Comparison of ENCODE assay signal across 28 cellular contexts in genomic region chr1:118927826-118928225, GRCh38.
"Had no signal": no experiment of that assay in that cellular context is flagged by ENCODE, and none has a peak within 500 bp of the region (broad histone marks: within the 10 kb centered on the region; RNA-seq: fewer than 3 reads in every experiment).

No MANE protein-coding gene starts in this region.

- H3K4me3 Mint-ChIP-seq: activated B cell treated with CpG ODN at 0.5 μM for 24 hours; activated CD4-positive, alpha-beta T cell treated with anti-CD3 and anti-CD28 coated beads, Interleukin-2, amount 10 ng/mL, durations not matched to agents 24 days and 14 days; activated naive CD8-positive, alpha-beta T cell treated with anti-CD3 and anti-CD28 coated beads, Interleukin-2, amount 50 U/mL, for 24 hours; activated T-cell treated with anti-CD3 and anti-CD28 coated beads, Interleukin-2, amount 50 U/mL, for 4 hours; brain; central memory CD8-positive, alpha-beta T cell had no signal

- DNase-seq: activated B cell treated with CpG ODN at 0.5 μM for 24 hours; activated CD4-positive, alpha-beta T cell treated with anti-CD3 and anti-CD28 coated beads for 1 hour; activated CD4-positive, alpha-beta T cell treated with anti-CD3 and anti-CD28 coated beads, Interleukin-2, amount 10 ng/mL, durations not matched to agents 24 days and 14 days; activated CD4-positive, alpha-beta T cell treated with anti-CD3 and anti-CD28 coated beads, Interleukin-2, amount 50 U/mL, for 48 hours; activated CD8-positive, alpha-beta memory T cell treated with anti-CD3 and anti-CD28 coated beads for 24 hours; activated effector memory CD4-positive, alpha-beta T cell treated with anti-CD3 and anti-CD28 coated beads, Interleukin-2, amount 50 U/mL, for 16 hours; activated naive CD4-positive, alpha-beta T cell treated with Interleukin-2 at 50 U/mL for 16 hours; activated naive CD8-positive, alpha-beta T cell treated with anti-CD3 and anti-CD28 coated beads, Interleukin-2, amount 50 U/mL, for 24 hours; activated T-cell treated with anti-CD3 and anti-CD28 coated beads, Interleukin-2, amount 50 U/mL, for 4 hours; amniotic stem cell; MM.1S; NCI-H1105; NCI-H1436; NCI-H187; NCI-H2081; NCI-H2171 treated with DMSO at 0.1 percent for 48 hours; NCI-H226; NCI-H526; SHP77; SW 1271 had no signal

- H3K9me3 Mint-ChIP-seq: activated CD4-positive, alpha-beta T cell treated with anti-CD3 and anti-CD28 coated beads, Interleukin-2, amount 10 ng/mL, durations not matched to agents 24 days and 14 days; brain had no signal

- H3K4me1 Mint-ChIP-seq: activated CD4-positive, alpha-beta T cell treated with anti-CD3 and anti-CD28 coated beads, Interleukin-2, amount 10 ng/mL, durations not matched to agents 24 days and 14 days; activated naive CD8-positive, alpha-beta T cell treated with anti-CD3 and anti-CD28 coated beads, Interleukin-2, amount 50 U/mL, for 24 hours; brain; central memory CD8-positive, alpha-beta T cell had no signal

- FAIRE-seq: RCC 7860 had no signal

- H3K27me3 Mint-ChIP-seq: activated CD4-positive, alpha-beta T cell treated with anti-CD3 and anti-CD28 coated beads, Interleukin-2, amount 10 ng/mL, durations not matched to agents 24 days and 14 days; activated naive CD8-positive, alpha-beta T cell treated with anti-CD3 and anti-CD28 coated beads, Interleukin-2, amount 50 U/mL, for 24 hours; brain had no signal

- H3K4me3 ChIP-seq: ascending aorta, SJSA1 had no signal

- H3K27me3 ChIP-seq: ascending aorta, SJSA1 had no signal

- H3K27ac Mint-ChIP-seq: activated B cell treated with CpG ODN at 0.5 μM for 24 hours; activated CD4-positive, alpha-beta T cell treated with anti-CD3 and anti-CD28 coated beads, Interleukin-2, amount 10 ng/mL, durations not matched to agents 24 days and 14 days; activated naive CD4-positive, alpha-beta T cell treated with anti-CD3 and anti-CD28 coated beads, Interleukin-2, amount 50 U/mL, for 72 hours; activated naive CD8-positive, alpha-beta T cell treated with anti-CD3 and anti-CD28 coated beads, Interleukin-2, amount 50 U/mL, for 24 hours; brain had no signal

- H3K27ac ChIP-seq: ascending aorta, SJSA1 had no signal

- H3K36me3 Mint-ChIP-seq: brain had no signal

- H3K36me3 ChIP-seq: ascending aorta had no signal

- ATAC-seq: activated naive CD4-positive, alpha-beta T cell treated with anti-CD3 and anti-CD28 coated beads, Interleukin-2, amount 50 U/mL, for 72 hours; activated naive CD8-positive, alpha-beta T cell treated with anti-CD3 and anti-CD28 coated beads, Interleukin-2, amount 50 U/mL, for 24 hours; activated T-cell treated with anti-CD3 and anti-CD28 coated beads, Interleukin-2, amount 50 U/mL, for 4 hours; PC-3; SK-N-SH treated with all-trans-retinoic acid at 6 μM for 48 hours had no signal

- H3K9me3 ChIP-seq: ascending aorta, SJSA1 had no signal

- H3K4me1 ChIP-seq: ascending aorta had no signal
